Comparison of ENCODE assay signal across 8 cellular contexts in the genomic region with DNA sequence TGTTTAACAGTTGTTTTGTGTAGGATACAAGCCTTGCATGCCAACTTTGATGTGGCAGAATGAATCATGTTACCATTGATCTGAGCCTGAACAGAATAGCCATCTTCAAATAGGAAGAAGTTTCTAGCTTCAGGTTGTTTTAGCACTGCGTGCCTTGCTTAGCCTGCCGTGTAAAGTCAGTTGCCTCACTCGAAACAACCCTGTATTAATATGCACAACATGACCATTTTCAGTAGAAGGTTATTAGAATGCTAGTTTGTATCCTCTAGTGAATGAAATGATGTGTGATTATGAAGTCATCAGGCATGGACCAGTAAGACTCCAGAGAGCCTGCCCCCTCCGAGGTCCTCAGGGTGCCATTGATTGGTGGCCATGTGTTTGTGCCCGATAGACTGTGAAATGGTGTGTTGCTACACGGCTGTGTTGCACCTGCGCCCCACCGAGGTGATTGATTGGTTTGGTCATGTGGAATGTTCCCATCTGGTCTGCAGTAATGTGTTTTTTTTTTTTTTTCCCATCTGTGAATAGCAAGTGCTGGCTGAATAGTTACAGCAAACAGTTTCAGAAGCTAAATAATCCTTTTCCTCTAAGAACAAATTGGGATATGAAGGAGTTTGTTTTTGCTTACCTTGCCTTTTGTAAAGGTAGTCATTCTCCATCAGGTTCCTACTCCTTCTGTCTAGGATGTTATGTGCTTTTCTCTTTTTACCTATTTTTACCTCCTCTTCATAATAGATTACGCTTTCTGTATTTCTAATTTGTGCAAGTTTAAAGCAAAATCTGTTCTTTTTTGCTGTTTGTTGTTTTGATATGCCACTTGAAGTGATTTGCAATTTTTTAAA.
DNase-seq lines count a peak whose midpoint lies in the region; ATAC-seq and TF ChIP-seq lines count a peak whose summit lies in the region.

No MANE protein-coding gene starts in this region.

- H3K27ac ChIP-seq in neuronal stem cell (replicated peaks; ENCODE audit: low read length) = peak overlapping the region; percentile 72

- no peak for TF ChIP-seq CTCF in astrocyte of the cerebellum (IDR thresholded peaks at IDR 0.05; ENCODE audit: low read depth, low read length, missing control alignments)

- no peaks in the 10 kb centered on the region for H3K79me1 ChIP-seq in neuronal stem cell (ENCODE audit: low read depth, low read length)

- no peak overlapping the region for H3K4me2 ChIP-seq in neuronal stem cell (ENCODE audit: insufficient read depth, low read length, poor library complexity, severe bottlenecking)

- WGBS in neuronal stem cell (ENCODE audit: extremely low coverage in 2 of 2, insufficient read length in 2 of 2, insufficient replicate concordance in 1 of 2), 2 donors = no CpG with 5 or more reads among the region's 9 CpGs

- H2BK120ac ChIP-seq in neuronal stem cell (ENCODE audit: low read depth, low read length) = no peak overlapping the region

- H2BK12ac ChIP-seq in neuronal stem cell (ENCODE audit: low read length) = no peak overlapping the region

- H3K4me3 ChIP-seq in astrocyte of the cerebellum (ENCODE audit: low read depth, low read length) (no peak overlapping the region), neuronal stem cell (ENCODE audit: low read length in 2 of 2) (no peak overlapping the region)

- intact Hi-C loops in Right ventricle myocardium superior (cut with DNase I) = loop anchor here (10.0 kb wide), 1 partner anchor 219 kb away; the partner anchor contains the start of gene TCF12

- no peaks in the 10 kb centered on the region for H3K36me3 ChIP-seq in neuronal stem cell (replicated peaks in 1 of 2; ENCODE audit: control insufficient read depth in 2 of 2, insufficient read depth in 2 of 2, low read length in 2 of 2)

- H2BK5ac ChIP-seq in neuronal stem cell (ENCODE audit: low read length) = no peak overlapping the region

- H2AK5ac ChIP-seq in neuronal stem cell (ENCODE audit: low read depth, low read length) = no peak overlapping the region

- peaks cover 0 to 2% of the 10 kb centered on the region in 2 donors for H3K9me3 ChIP-seq in neuronal stem cell (replicated peaks in 1 of 2; ENCODE audit: control insufficient read depth in 2 of 2, insufficient read depth in 1 of 2, low read depth in 1 of 2, low read length in 2 of 2)

- no peak overlapping the region for H2BK15ac ChIP-seq in neuronal stem cell (ENCODE audit: low read length)

- H4K91ac ChIP-seq in neuronal stem cell (ENCODE audit: low read depth, low read length, poor library complexity) = no peak overlapping the region

- no peak overlapping the region for H3K4ac ChIP-seq in neuronal stem cell (ENCODE audit: low read length)

- in situ Hi-C loops in astrocyte of the cerebellum (cut with HindIII; ENCODE audit: low sequenced_read_pairs) = loop anchor here (25.0 kb wide), 1 partner anchor 379 kb away; no protein-coding TSS in a partner anchor

- H3K4me1 ChIP-seq in neuronal stem cell (ENCODE audit: control insufficient read depth in 2 of 2, insufficient read depth in 1 of 2, low read depth in 1 of 2, low read length in 2 of 2) = peaks cover 10 to 14% of the 10 kb centered on the region in 2 donors

- no peak overlapping the region for H3K14ac ChIP-seq in neuronal stem cell (ENCODE audit: low read length)

- no peak overlapping the region for H3K9ac ChIP-seq in neuronal stem cell (ENCODE audit: low read depth, low read length, poor library complexity)

- no peak overlapping the region for H3K18ac ChIP-seq in neuronal stem cell (ENCODE audit: low read length)

- peak; percentile 72 for DNase-seq in NCI-H2081 treated with DMSO at 0.1 percent for 48 hours (lab: John Stamatoyannopoulos, UW)
- peak; percentile 22 for DNase-seq in astrocyte of the cerebellum (ENCODE audit: low read depth)
- peak; percentile 79 for DNase-seq in neuronal stem cell (ENCODE audit: low spot score)
- no peak for DNase-seq in Right ventricle myocardium superior
- DNase-seq in DMS53 treated with DMSO at 0.1 percent for 48 hours (lab: John Stamatoyannopoulos, UW; ENCODE audit: unreplicated experiment) = no peak
- DNase-seq in stimulated activated CD4-positive, alpha-beta T cell treated with anti-CD3 and anti-CD28 coated beads, Interleukin-12 subunit alpha, Interleukin-12 subunit beta, amount 100 ng/mL, for 4 hours = no peak

- H3K27me3 ChIP-seq in neuronal stem cell (ENCODE audit: control insufficient read depth in 3 of 3, insufficient read depth in 3 of 3, low read depth in 1 of 3, low read length in 3 of 3) = no peaks in the 10 kb centered on the region

- no peak overlapping the region for H3K23ac ChIP-seq in neuronal stem cell (ENCODE audit: low read depth, low read length, poor library complexity)

- H4K8ac ChIP-seq in neuronal stem cell (ENCODE audit: low read depth, low read length) = no peak overlapping the region

- no peak overlapping the region for H2AFZ ChIP-seq in neuronal stem cell (ENCODE audit: low read length)

- ATAC-seq in GM19395 (IDR thresholded peaks at IDR 0.05; ENCODE audit: unreplicated experiment) (peak; percentile 65), Right ventricle myocardium superior (ENCODE audit: poor library complexity) (no peak), esophagus mucosa (no peak)

Comparison
In these comparisons a context has a peak if more than half of its experiments do, and no peak if none do; other contexts are left out.
1. DNase-seq: peak in NCI-H2081 treated with DMSO at 0.1 percent for 48 hours (single experiment), astrocyte of the cerebellum (single experiment) and neuronal stem cell (single experiment); none in Right ventricle myocardium superior (single experiment), DMS53 treated with DMSO at 0.1 percent for 48 hours (single experiment) and stimulated activated CD4-positive, alpha-beta T cell treated with anti-CD3 and anti-CD28 coated beads, Interleukin-12 subunit alpha, Interleukin-12 subunit beta, amount 100 ng/mL, for 4 hours (single experiment).